ENCODE assay signal across 24 cellular contexts in genomic region chr16:52799149-52799548, GRCh38.
"Had no signal": no experiment of that assay in that cellular context is flagged by ENCODE, and none has a peak within 500 bp of the region (broad histone marks: within the 10 kb centered on the region; RNA-seq: fewer than 3 reads in every experiment).

No MANE protein-coding gene starts in this region.

- H3K27ac Mint-ChIP-seq: T-cell; T-helper 1 cell treated with Interleukin-12 subunit alpha and Interleukin-12 subunit beta and Interleukin-4 antibody, amounts not matched to agents 30 μg/mL and 1 μg/mL, for 36 hours had no signal

- H3K36me3 Mint-ChIP-seq: T-cell had no signal

- DNase-seq: IMR-90, Kasumi-1, KG1, MM.1S, NCI-H1092 treated with DMSO at 0.1 percent for 48 hours, NCI-H1436, NCI-H187, NCI-H2029, NCI-H2081 treated with DMSO at 0.1 percent for 48 hours, NCI-H2171, NCI-H226, NCI-H446, NCI-H510A, NCI-H524 treated with DMSO at 0.1 percent for 48 hours, NCI-H69, NCI-H774, SHP77, SK-N-SH, SW 1271, T-cell had no signal

- H3K4me3 Mint-ChIP-seq: T-cell; T-helper 1 cell treated with Interleukin-12 subunit alpha and Interleukin-12 subunit beta and Interleukin-4 antibody, amounts not matched to agents 30 μg/mL and 1 μg/mL, for 36 hours had no signal

- H3K27me3 Mint-ChIP-seq: T-cell had no signal

- H3K4me1 Mint-ChIP-seq: T-cell had no signal

- H3K9ac ChIP-seq: SK-N-SH had no signal

- ATAC-seq: HepG2, Panc1, T-cell had no signal

- H3K9me3 ChIP-seq: SK-N-SH had no signal

- H3K27ac ChIP-seq: RWPE1 had no signal
